25 cellular contexts compared by ENCODE assay signal in the genomic region with DNA sequence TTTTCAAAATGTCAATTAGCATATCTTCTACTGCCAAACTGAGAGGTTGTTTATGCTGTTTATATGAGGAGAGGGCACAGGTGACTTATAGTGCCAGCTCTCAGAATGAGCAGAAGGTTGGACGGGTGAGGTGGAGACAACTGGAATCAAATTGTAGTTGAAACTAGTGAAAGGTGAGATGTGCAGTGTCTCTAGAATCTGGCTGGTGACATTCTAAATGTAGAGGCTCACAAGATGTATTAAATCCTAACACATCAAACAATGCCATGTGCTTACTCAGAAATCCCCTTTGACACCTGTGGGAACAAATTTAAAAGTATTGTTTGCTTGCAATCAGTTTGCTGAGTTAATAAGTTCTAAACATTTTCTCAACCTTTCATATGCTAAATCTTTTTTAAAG.
"Had no signal": no experiment of that assay in that cellular context is flagged by ENCODE, and none has a peak within 500 bp of the region (broad histone marks: within the 10 kb centered on the region; RNA-seq: fewer than 3 reads in every experiment).

No MANE protein-coding gene starts in this region.

- H3K4me1 ChIP-seq: left lung, neural progenitor cell, right lobe of liver, tibial nerve, uterus had no signal

- H3K27ac Mint-ChIP-seq: mesothelial cell of epicardium; naive B cell; natural killer cell; nephron progenitor cell; neural progenitor cell; progenitor cell of endocrine pancreas; stimulated activated memory B cell treated with anti-CD40 and anti-IgM and Interleukin-4, amounts not matched to agents 10 μg/mL and 1 μg/mL and 100 μg/mL, for 72 hours; stimulated activated naive CD8-positive, alpha-beta T cell treated with anti-CD3 and anti-CD28 coated beads, Interleukin-15, amount 100 ng/mL, for 72 hours; type B pancreatic cell had no signal

- H3K9me3 ChIP-seq: left lung, neutrophil, right lobe of liver, uterus had no signal

- H3K36me3 ChIP-seq: left lung, neural progenitor cell, neutrophil, right lobe of liver, uterus had no signal

- H3K4me3 Mint-ChIP-seq: mesothelial cell of epicardium; naive B cell; natural killer cell; nephron progenitor cell; neural progenitor cell; stimulated activated memory B cell treated with anti-CD40 and anti-IgM and Interleukin-4, amounts not matched to agents 10 μg/mL and 1 μg/mL and 100 μg/mL, for 72 hours; stimulated activated naive CD8-positive, alpha-beta T cell treated with anti-CD3 and anti-CD28 coated beads, Interleukin-15, amount 100 ng/mL, for 72 hours; type B pancreatic cell had no signal

- DNase-seq: hippocampal formation; left colon; left lung; naive B cell; natural killer cell; nephron progenitor cell; occipital lobe; right lobe of liver; stimulated activated CD4-positive, alpha-beta T cell treated with anti-CD3 and anti-CD28 coated beads, Interleukin-1b, Interleukin-23, amount 100 ng/mL, for 48 hours; stimulated activated CD4-positive, alpha-beta T cell treated with anti-CD3 and anti-CD28 coated beads, Interleukin-2, amount 100 ng/mL, for 48 hours; stimulated activated CD4-positive, alpha-beta T cell treated with anti-CD3 and anti-CD28 coated beads, Interleukin-4, amount 100 ng/mL, for 4 hours; stimulated activated CD8-positive, alpha-beta memory T cell treated with anti-CD3 and anti-CD28 coated beads, Interleukin-4, amount 100 ng/mL, for 48 hours; stimulated activated naive CD4-positive, alpha-beta T cell treated with Interleukin-2 at 50 U/mL for 16 hours; stimulated activated naive CD8-positive, alpha-beta T cell treated with anti-CD3 and anti-CD28 coated beads, Interleukin-15, amount 100 ng/mL, for 72 hours; substantia nigra; uterus had no signal

- H3K4me1 Mint-ChIP-seq: mesothelial cell of epicardium; natural killer cell; nephron progenitor cell; stimulated activated memory B cell treated with anti-CD40 and anti-IgM and Interleukin-4, amounts not matched to agents 10 μg/mL and 1 μg/mL and 100 μg/mL, for 72 hours; stimulated activated naive CD8-positive, alpha-beta T cell treated with anti-CD3 and anti-CD28 coated beads, Interleukin-15, amount 100 ng/mL, for 72 hours had no signal

- ATAC-seq: left colon; left lung; natural killer cell; right lobe of liver; stimulated activated memory B cell treated with anti-CD40 and anti-IgM and Interleukin-4, amounts not matched to agents 10 μg/mL and 1 μg/mL and 100 μg/mL, for 72 hours; stimulated activated naive CD8-positive, alpha-beta T cell treated with anti-CD3 and anti-CD28 coated beads, Interleukin-15, amount 100 ng/mL, for 72 hours had no signal

- H2AFZ ChIP-seq: neural progenitor cell had no signal

- H3K4me2 ChIP-seq: neural progenitor cell, smooth muscle cell had no signal

- H3K27ac ChIP-seq: left lung, neural progenitor cell, neutrophil, right lobe of liver, tibial nerve, uterus had no signal

- H3K36me3 Mint-ChIP-seq: mesothelial cell of epicardium; naive B cell; natural killer cell; neural progenitor cell; stimulated activated memory B cell treated with anti-CD40 and anti-IgM and Interleukin-4, amounts not matched to agents 10 μg/mL and 1 μg/mL and 100 μg/mL, for 72 hours; type B pancreatic cell had no signal

- H3K9me3 Mint-ChIP-seq: natural killer cell; neural progenitor cell; stimulated activated memory B cell treated with anti-CD40 and anti-IgM and Interleukin-4, amounts not matched to agents 10 μg/mL and 1 μg/mL and 100 μg/mL, for 72 hours; stimulated activated naive CD8-positive, alpha-beta T cell treated with anti-CD3 and anti-CD28 coated beads, Interleukin-15, amount 100 ng/mL, for 72 hours; type B pancreatic cell had no signal

- H3K9ac ChIP-seq: neural progenitor cell had no signal

- H3K4me3 ChIP-seq: left lung, lung, neural progenitor cell, right lobe of liver, smooth muscle cell, tibial nerve, uterus had no signal

- H3K27me3 ChIP-seq: left lung, neural progenitor cell, neutrophil, right lobe of liver, tibial nerve, uterus had no signal

- H3K27me3 Mint-ChIP-seq: naive B cell; progenitor cell of endocrine pancreas; stimulated activated memory B cell treated with anti-CD40 and anti-IgM and Interleukin-4, amounts not matched to agents 10 μg/mL and 1 μg/mL and 100 μg/mL, for 72 hours; stimulated activated naive CD8-positive, alpha-beta T cell treated with anti-CD3 and anti-CD28 coated beads, Interleukin-15, amount 100 ng/mL, for 72 hours had no signal
